1 cellular context compared by ENCODE assay signal in the genomic region with DNA sequence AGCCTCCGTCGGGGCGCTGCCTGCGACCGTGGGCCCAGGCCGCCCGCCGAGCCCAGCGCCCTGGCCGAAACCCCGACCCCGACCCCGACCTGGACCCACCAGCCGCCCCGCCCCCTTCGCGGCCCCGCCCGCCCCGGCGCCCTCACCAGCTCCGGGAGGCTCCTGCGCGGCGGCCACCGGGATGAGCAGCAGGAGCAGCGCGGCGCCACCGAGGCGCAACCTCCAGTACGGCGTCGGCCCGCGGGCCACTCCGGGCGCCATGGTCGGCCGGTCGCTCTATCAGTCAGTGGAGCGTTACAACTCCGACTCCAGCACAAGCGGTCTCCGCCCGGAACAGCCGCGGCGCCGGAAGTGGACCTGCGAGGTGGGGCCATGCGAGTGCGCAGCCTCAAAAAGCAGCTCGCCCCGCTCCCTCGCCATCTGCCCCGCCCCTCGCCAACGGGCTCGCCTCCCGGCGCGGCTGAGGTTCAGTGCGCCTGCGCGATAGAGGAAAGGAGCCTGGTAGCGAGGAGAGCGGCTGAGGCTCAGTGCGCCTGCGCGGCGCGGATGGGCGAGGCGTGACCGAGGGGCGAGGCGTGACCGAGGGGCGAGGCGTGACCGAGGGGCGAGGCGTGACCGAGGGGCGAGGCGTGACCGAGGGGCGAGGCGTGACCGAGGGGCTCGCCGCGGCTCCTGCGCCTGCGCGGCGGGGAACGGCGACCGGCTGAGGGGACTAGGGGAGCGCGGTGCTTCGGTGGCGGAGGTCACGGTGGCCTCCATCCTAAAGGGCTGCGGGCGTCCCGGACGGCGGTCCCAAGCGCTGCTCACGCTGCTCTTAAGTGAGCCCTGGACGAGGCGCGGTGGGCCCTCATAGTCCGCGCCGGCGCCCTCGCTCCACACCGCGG.
TF ChIP-seq lines count a peak whose summit lies in the region.

A gene with protein sequence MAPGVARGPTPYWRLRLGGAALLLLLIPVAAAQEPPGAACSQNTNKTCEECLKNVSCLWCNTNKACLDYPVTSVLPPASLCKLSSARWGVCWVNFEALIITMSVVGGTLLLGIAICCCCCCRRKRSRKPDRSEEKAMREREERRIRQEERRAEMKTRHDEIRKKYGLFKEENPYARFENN (minus strand): TSS at position 335 of the 884 bp plus-strand sequence. CDS start 74 bp downstream, at position 261.

TF ChIP-seq in HepG2, 621 proteins besides CTCF, POLR2A, EP300 and RAD21 (continued from another document and continues in another):
- TF ChIP-seq REXO4 (CRISPR knock-in tag; IDR thresholded peaks at IDR 0.05; ENCODE audit: borderline replicate concordance) = peak; percentile 37; the same call in 1 of the 2 replicates
- peak; percentile 81 for TF ChIP-seq HOXA3 (CRISPR knock-in tag; IDR thresholded peaks at IDR 0.05)
- no peak for TF ChIP-seq EZH2 (conservative IDR thresholded peaks at IDR 0.05; ENCODE audit: low read depth, low read length)
- no peak for TF ChIP-seq STAT5B (CRISPR knock-in tag; IDR thresholded peaks at IDR 0.05)
- TF ChIP-seq HNRNPLL (IDR thresholded peaks at IDR 0.05; ENCODE audit: low read depth, low read length, poor library complexity, severe bottlenecking) = no peak
- TF ChIP-seq, protein P1, sequence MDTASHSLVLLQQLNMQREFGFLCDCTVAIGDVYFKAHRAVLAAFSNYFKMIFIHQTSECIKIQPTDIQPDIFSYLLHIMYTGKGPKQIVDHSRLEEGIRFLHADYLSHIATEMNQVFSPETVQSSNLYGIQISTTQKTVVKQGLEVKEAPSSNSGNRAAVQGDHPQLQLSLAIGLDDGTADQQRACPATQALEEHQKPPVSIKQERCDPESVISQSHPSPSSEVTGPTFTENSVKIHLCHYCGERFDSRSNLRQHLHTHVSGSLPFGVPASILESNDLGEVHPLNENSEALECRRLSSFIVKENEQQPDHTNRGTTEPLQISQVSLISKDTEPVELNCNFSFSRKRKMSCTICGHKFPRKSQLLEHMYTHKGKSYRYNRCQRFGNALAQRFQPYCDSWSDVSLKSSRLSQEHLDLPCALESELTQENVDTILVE (CRISPR knock-in tag; IDR thresholded peaks at IDR 0.05) = no peak
- no peak for TF ChIP-seq HMGA1 (CRISPR knock-in tag; conservative IDR thresholded peaks at IDR 0.05)
- TF ChIP-seq, protein P2, sequence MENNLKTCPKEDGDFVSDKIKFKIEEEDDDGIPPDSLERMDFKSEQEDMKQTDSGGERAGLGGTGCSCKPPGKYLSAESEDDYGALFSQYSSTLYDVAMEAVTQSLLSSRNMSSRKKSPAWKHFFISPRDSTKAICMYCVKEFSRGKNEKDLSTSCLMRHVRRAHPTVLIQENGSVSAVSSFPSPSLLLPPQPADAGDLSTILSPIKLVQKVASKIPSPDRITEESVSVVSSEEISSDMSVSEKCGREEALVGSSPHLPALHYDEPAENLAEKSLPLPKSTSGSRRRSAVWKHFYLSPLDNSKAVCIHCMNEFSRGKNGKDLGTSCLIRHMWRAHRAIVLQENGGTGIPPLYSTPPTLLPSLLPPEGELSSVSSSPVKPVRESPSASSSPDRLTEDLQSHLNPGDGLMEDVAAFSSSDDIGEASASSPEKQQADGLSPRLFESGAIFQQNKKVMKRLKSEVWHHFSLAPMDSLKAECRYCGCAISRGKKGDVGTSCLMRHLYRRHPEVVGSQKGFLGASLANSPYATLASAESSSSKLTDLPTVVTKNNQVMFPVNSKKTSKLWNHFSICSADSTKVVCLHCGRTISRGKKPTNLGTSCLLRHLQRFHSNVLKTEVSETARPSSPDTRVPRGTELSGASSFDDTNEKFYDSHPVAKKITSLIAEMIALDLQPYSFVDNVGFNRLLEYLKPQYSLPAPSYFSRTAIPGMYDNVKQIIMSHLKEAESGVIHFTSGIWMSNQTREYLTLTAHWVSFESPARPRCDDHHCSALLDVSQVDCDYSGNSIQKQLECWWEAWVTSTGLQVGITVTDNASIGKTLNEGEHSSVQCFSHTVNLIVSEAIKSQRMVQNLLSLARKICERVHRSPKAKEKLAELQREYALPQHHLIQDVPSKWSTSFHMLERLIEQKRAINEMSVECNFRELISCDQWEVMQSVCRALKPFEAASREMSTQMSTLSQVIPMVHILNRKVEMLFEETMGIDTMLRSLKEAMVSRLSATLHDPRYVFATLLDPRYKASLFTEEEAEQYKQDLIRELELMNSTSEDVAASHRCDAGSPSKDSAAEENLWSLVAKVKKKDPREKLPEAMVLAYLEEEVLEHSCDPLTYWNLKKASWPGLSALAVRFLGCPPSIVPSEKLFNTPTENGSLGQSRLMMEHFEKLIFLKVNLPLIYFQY (CRISPR knock-in tag; IDR thresholded peaks at IDR 0.05; ENCODE audit: borderline replicate concordance) = peak; percentile 10; the same call in 1 of the 2 replicates
- TF ChIP-seq, protein P3, sequence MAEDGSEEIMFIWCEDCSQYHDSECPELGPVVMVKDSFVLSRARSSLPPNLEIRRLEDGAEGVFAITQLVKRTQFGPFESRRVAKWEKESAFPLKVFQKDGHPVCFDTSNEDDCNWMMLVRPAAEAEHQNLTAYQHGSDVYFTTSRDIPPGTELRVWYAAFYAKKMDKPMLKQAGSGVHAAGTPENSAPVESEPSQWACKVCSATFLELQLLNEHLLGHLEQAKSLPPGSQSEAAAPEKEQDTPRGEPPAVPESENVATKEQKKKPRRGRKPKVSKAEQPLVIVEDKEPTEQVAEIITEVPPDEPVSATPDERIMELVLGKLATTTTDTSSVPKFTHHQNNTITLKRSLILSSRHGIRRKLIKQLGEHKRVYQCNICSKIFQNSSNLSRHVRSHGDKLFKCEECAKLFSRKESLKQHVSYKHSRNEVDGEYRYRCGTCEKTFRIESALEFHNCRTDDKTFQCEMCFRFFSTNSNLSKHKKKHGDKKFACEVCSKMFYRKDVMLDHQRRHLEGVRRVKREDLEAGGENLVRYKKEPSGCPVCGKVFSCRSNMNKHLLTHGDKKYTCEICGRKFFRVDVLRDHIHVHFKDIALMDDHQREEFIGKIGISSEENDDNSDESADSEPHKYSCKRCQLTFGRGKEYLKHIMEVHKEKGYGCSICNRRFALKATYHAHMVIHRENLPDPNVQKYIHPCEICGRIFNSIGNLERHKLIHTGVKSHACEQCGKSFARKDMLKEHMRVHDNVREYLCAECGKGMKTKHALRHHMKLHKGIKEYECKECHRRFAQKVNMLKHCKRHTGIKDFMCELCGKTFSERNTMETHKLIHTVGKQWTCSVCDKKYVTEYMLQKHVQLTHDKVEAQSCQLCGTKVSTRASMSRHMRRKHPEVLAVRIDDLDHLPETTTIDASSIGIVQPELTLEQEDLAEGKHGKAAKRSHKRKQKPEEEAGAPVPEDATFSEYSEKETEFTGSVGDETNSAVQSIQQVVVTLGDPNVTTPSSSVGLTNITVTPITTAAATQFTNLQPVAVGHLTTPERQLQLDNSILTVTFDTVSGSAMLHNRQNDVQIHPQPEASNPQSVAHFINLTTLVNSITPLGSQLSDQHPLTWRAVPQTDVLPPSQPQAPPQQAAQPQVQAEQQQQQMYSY (CRISPR knock-in tag; IDR thresholded peaks at IDR 0.05) = no peak
- TF ChIP-seq, protein P4, sequence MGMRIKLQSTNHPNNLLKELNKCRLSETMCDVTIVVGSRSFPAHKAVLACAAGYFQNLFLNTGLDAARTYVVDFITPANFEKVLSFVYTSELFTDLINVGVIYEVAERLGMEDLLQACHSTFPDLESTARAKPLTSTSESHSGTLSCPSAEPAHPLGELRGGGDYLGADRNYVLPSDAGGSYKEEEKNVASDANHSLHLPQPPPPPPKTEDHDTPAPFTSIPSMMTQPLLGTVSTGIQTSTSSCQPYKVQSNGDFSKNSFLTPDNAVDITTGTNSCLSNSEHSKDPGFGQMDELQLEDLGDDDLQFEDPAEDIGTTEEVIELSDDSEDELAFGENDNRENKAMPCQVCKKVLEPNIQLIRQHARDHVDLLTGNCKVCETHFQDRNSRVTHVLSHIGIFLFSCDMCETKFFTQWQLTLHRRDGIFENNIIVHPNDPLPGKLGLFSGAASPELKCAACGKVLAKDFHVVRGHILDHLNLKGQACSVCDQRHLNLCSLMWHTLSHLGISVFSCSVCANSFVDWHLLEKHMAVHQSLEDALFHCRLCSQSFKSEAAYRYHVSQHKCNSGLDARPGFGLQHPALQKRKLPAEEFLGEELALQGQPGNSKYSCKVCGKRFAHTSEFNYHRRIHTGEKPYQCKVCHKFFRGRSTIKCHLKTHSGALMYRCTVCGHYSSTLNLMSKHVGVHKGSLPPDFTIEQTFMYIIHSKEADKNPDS (CRISPR knock-in tag; IDR thresholded peaks at IDR 0.05) = no peak
- TF ChIP-seq DR1 (CRISPR knock-in tag; IDR thresholded peaks at IDR 0.05) = no peak
- TF ChIP-seq FOSL2 (CRISPR knock-in tag; IDR thresholded peaks at IDR 0.05) = no peak; the same call in 1 of the 2 replicates
- TF ChIP-seq PPARG (CRISPR knock-in tag; conservative IDR thresholded peaks at IDR 0.05) = no peak
- 0 out of 2 replicates have a peak, but pooled peaks have one; percentile 10 for TF ChIP-seq RARA (CRISPR knock-in tag; IDR thresholded peaks at IDR 0.05)
- no peak for TF ChIP-seq HHEX (CRISPR knock-in tag; IDR thresholded peaks at IDR 0.05)
- TF ChIP-seq, protein P5, sequence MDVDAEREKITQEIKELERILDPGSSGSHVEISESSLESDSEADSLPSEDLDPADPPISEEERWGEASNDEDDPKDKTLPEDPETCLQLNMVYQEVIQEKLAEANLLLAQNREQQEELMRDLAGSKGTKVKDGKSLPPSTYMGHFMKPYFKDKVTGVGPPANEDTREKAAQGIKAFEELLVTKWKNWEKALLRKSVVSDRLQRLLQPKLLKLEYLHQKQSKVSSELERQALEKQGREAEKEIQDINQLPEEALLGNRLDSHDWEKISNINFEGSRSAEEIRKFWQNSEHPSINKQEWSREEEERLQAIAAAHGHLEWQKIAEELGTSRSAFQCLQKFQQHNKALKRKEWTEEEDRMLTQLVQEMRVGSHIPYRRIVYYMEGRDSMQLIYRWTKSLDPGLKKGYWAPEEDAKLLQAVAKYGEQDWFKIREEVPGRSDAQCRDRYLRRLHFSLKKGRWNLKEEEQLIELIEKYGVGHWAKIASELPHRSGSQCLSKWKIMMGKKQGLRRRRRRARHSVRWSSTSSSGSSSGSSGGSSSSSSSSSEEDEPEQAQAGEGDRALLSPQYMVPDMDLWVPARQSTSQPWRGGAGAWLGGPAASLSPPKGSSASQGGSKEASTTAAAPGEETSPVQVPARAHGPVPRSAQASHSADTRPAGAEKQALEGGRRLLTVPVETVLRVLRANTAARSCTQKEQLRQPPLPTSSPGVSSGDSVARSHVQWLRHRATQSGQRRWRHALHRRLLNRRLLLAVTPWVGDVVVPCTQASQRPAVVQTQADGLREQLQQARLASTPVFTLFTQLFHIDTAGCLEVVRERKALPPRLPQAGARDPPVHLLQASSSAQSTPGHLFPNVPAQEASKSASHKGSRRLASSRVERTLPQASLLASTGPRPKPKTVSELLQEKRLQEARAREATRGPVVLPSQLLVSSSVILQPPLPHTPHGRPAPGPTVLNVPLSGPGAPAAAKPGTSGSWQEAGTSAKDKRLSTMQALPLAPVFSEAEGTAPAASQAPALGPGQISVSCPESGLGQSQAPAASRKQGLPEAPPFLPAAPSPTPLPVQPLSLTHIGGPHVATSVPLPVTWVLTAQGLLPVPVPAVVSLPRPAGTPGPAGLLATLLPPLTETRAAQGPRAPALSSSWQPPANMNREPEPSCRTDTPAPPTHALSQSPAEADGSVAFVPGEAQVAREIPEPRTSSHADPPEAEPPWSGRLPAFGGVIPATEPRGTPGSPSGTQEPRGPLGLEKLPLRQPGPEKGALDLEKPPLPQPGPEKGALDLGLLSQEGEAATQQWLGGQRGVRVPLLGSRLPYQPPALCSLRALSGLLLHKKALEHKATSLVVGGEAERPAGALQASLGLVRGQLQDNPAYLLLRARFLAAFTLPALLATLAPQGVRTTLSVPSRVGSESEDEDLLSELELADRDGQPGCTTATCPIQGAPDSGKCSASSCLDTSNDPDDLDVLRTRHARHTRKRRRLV (CRISPR knock-in tag; IDR thresholded peaks at IDR 0.05) = no peak
- TF ChIP-seq NFYC (CRISPR knock-in tag; IDR thresholded peaks at IDR 0.05) = no peak; the same call in 1 of the 2 replicates
- TF ChIP-seq, protein P6, sequence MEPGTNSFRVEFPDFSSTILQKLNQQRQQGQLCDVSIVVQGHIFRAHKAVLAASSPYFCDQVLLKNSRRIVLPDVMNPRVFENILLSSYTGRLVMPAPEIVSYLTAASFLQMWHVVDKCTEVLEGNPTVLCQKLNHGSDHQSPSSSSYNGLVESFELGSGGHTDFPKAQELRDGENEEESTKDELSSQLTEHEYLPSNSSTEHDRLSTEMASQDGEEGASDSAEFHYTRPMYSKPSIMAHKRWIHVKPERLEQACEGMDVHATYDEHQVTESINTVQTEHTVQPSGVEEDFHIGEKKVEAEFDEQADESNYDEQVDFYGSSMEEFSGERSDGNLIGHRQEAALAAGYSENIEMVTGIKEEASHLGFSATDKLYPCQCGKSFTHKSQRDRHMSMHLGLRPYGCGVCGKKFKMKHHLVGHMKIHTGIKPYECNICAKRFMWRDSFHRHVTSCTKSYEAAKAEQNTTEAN (CRISPR knock-in tag; conservative IDR thresholded peaks at IDR 0.05) = 0 out of 2 replicates have a peak, but pooled peaks have one; percentile 36
- no peak for TF ChIP-seq RBAK (CRISPR knock-in tag; IDR thresholded peaks at IDR 0.05)
- TF ChIP-seq, protein P7, sequence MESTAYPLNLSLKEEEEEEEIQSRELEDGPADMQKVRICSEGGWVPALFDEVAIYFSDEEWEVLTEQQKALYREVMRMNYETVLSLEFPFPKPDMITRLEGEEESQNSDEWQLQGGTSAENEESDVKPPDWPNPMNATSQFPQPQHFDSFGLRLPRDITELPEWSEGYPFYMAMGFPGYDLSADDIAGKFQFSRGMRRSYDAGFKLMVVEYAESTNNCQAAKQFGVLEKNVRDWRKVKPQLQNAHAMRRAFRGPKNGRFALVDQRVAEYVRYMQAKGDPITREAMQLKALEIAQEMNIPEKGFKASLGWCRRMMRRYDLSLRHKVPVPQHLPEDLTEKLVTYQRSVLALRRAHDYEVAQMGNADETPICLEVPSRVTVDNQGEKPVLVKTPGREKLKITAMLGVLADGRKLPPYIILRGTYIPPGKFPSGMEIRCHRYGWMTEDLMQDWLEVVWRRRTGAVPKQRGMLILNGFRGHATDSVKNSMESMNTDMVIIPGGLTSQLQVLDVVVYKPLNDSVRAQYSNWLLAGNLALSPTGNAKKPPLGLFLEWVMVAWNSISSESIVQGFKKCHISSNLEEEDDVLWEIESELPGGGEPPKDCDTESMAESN (CRISPR knock-in tag; conservative IDR thresholded peaks at IDR 0.05) = peak; percentile 30
- no peak for TF ChIP-seq GABPA (IDR thresholded peaks at IDR 0.05; ENCODE audit: low read depth, low read length)
- no peak for TF ChIP-seq GABPA (CRISPR knock-in tag; IDR thresholded peaks at IDR 0.05; ENCODE audit: low read depth)
- TF ChIP-seq, protein P8, sequence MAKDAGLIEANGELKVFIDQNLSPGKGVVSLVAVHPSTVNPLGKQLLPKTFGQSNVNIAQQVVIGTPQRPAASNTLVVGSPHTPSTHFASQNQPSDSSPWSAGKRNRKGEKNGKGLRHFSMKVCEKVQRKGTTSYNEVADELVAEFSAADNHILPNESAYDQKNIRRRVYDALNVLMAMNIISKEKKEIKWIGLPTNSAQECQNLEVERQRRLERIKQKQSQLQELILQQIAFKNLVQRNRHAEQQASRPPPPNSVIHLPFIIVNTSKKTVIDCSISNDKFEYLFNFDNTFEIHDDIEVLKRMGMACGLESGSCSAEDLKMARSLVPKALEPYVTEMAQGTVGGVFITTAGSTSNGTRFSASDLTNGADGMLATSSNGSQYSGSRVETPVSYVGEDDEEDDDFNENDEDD (CRISPR knock-in tag; IDR thresholded peaks at IDR 0.05; ENCODE audit: borderline replicate concordance) = peak; percentile 67; the same call in 1 of the 2 replicates
- peak; percentile 75; the same call in 1 of the 2 replicates for TF ChIP-seq SIN3A (IDR thresholded peaks at IDR 0.05; ENCODE audit: borderline replicate concordance, low read depth, low read length)
- TF ChIP-seq U2AF2 (IDR thresholded peaks at IDR 0.05; ENCODE audit: low read depth, low read length) = no peak
- no peak for TF ChIP-seq NR3C1 (CRISPR knock-in tag; IDR thresholded peaks at IDR 0.05)
- TF ChIP-seq ZNF780A (CRISPR knock-in tag; IDR thresholded peaks at IDR 0.05) = no peak
- no peak for TF ChIP-seq PRMT3 (CRISPR knock-in tag; IDR thresholded peaks at IDR 0.05; ENCODE audit: borderline replicate concordance, low read depth)
- no peak; the same call in none of the 2 replicates for TF ChIP-seq ZFX (CRISPR knock-in tag; IDR thresholded peaks at IDR 0.05; ENCODE audit: low read depth)
